ENCODE assay signal across 25 cellular contexts in genomic region chr16:12253731-12254130, GRCh38.
"Had no signal": no experiment of that assay in that cellular context is flagged by ENCODE, and none has a peak within 500 bp of the region (broad histone marks: within the 10 kb centered on the region; RNA-seq: fewer than 3 reads in every experiment).

No MANE protein-coding gene starts in this region.

- H3K36me3 ChIP-seq: brain microvascular endothelial cell, ovary, right atrium auricular region, stomach, suprapubic skin, transverse colon, uterus had no signal

- H3K27ac ChIP-seq: brain microvascular endothelial cell, foreskin keratinocyte, hepatocyte, ovary, psoas muscle, right atrium auricular region, spleen, stomach, suprapubic skin, transverse colon, uterus had no signal

- H3K4me2 ChIP-seq: hepatocyte had no signal

- H2AFZ ChIP-seq: hepatocyte had no signal

- ATAC-seq: activated T-cell treated with anti-CD3 and anti-CD28 coated beads, Interleukin-2, amount 50 U/mL, for 4 hours; foreskin keratinocyte; left lobe of liver; naive thymus-derived CD8-positive, alpha-beta T cell; psoas muscle; T-cell had no signal

- H3K9me3 ChIP-seq: ovary, psoas muscle, right atrium auricular region, spleen, stomach, suprapubic skin, transverse colon, uterus had no signal

- DNase-seq: activated CD4-positive, alpha-beta T cell treated with anti-CD3 and anti-CD28 coated beads, Interleukin-2, amount 50 U/mL, for 48 hours; activated CD8-positive, alpha-beta memory T cell treated with anti-CD3 and anti-CD28 coated beads, Interleukin-2, amount 50 U/mL, for 48 hours; activated naive CD4-positive, alpha-beta T cell treated with anti-CD3 and anti-CD28 coated beads, Interleukin-2, amount 50 U/mL, for 16 hours; activated T-cell treated with anti-CD3 and anti-CD28 coated beads, Interleukin-2, amount 50 U/mL, for 4 hours; aorta; brain microvascular endothelial cell; caudate nucleus; effector memory CD4-positive, alpha-beta T cell; foreskin keratinocyte; glutamatergic neuron; immature natural killer cell; naive thymus-derived CD8-positive, alpha-beta T cell; ovary; psoas muscle; spleen; stimulated activated CD4-positive, alpha-beta T cell treated with anti-CD3 and anti-CD28 coated beads, Interleukin-4, amount 100 ng/mL, for 1 hour; stomach; T-cell; transverse colon; uterus had no signal

- H3K4me1 ChIP-seq: psoas muscle, right atrium auricular region, spleen, stomach, suprapubic skin, uterus had no signal

- H3K27me3 ChIP-seq: brain microvascular endothelial cell, foreskin keratinocyte, hepatocyte, ovary, right atrium auricular region, spleen, stomach, suprapubic skin, transverse colon, uterus had no signal

- H3K4me3 ChIP-seq: hepatocyte, lung, ovary, psoas muscle, right atrium auricular region, spleen, stomach, suprapubic skin, transverse colon, uterus had no signal
